In genomic region chr12:57835366-57836288, GRCh38 we compare ENCODE assay signal across 1 cellular context.
TF ChIP-seq lines count a peak whose summit lies in the region.

No MANE protein-coding gene starts in this region.

TF ChIP-seq in HepG2, 621 proteins besides CTCF, POLR2A, EP300 and RAD21:
- TF ChIP-seq ZNF629 (CRISPR knock-in tag; conservative IDR thresholded peaks at IDR 0.05) (peak; percentile 72), ZNF549 (CRISPR knock-in tag; IDR thresholded peaks at IDR 0.05) (no peak), DNMT1 (CRISPR knock-in tag; IDR thresholded peaks at IDR 0.05) (no peak), RERE (CRISPR knock-in tag; IDR thresholded peaks at IDR 0.05; ENCODE audit: low read depth) (no peak)
